In genomic region chr17:43673516-43674323, GRCh38 we compare ENCODE assay signal across 8 cellular contexts. TPM values are rescaled to one million over a fixed set of nuclear protein-coding genes. Genes with fewer than 3 reads are reported as not detected.
A peak's percentile ranks its signal among the peaks of the same experiment; 100 is the strongest.
DNase-seq lines count a peak whose midpoint lies in the region; ATAC-seq and TF ChIP-seq lines count a peak whose summit lies in the region.

No MANE protein-coding gene starts in this region.

- H3K4me3 Mint-ChIP-seq in Calu3 (ENCODE audit: low read depth, unreplicated experiment): no peak overlapping the region
- no peak overlapping the region for H3K4me3 Mint-ChIP-seq in activated T-helper 17 cell treated with anti-CD3 and anti-CD28 coated beads, Interleukin-2, amount 50 U/mL, for 72 hours
- no peak overlapping the region for H3K4me3 Mint-ChIP-seq in osteocyte (ENCODE audit: unreplicated experiment)

- DNase-seq in Calu3: peak; percentile 85
- peak; percentile 60 for DNase-seq in IMR-90
- peak; percentile 57 for DNase-seq in RWPE1 (ENCODE audit: low spot score)
- DNase-seq in foreskin fibroblast: peak; percentile 39 to 79
- peak; percentile 88 for DNase-seq in osteocyte (ENCODE audit: extremely low spot score, unreplicated experiment)
- DNase-seq in tibial artery: peak; percentile 71 to 84

- peak; percentile 50 for TF ChIP-seq POLR2A in IMR-90 (IDR thresholded peaks at IDR 0.05; ENCODE audit: low read depth, low read length)

- H4K5ac ChIP-seq in IMR-90 (ENCODE audit: low read depth, low read length): no peak overlapping the region

- H3K4me1 ChIP-seq in IMR-90 (ENCODE audit: control insufficient read depth, insufficient read depth, low read length) (peaks cover 5% of the 10 kb centered on the region), tibial artery (peaks cover 0 to 19% (median 13%) of the 10 kb centered on the region in 4 donors)

- H3K27ac ChIP-seq in IMR-90 (ENCODE audit: insufficient read depth, low read length) (no peak overlapping the region), RWPE1 (no peak overlapping the region), tibial artery (no peak overlapping the region)

- no peak overlapping the region; the same call in 2 of the 3 replicates for H2BK15ac ChIP-seq in IMR-90 (ENCODE audit: low read depth, low read length)

- peak; percentile 89 for TF ChIP-seq CTCF in Calu3 (IDR thresholded peaks at IDR 0.05; ENCODE audit: unreplicated experiment)
- TF ChIP-seq CTCF in IMR-90 (conservative IDR thresholded peaks at IDR 0.05; ENCODE audit: low read depth, low read length): peak; percentile 98
- TF ChIP-seq CTCF in RWPE1 (conservative IDR thresholded peaks at IDR 0.05; ENCODE audit: low read depth): peak; percentile 96
- peak; percentile 90 for TF ChIP-seq CTCF in foreskin fibroblast (IDR thresholded peaks at IDR 0.05; ENCODE audit: low read depth, low read length)
- TF ChIP-seq CTCF in osteocyte (IDR thresholded peaks at IDR 0.05): peak; percentile 94
- TF ChIP-seq CTCF in tibial artery (IDR thresholded peaks at IDR 0.05): peak; percentile 93 to 96

- no peak overlapping the region for H3K4me2 ChIP-seq in IMR-90 (ENCODE audit: low read depth, low read length)

- H3K27ac Mint-ChIP-seq in Calu3 (ENCODE audit: unreplicated experiment): no peak overlapping the region
- no peak overlapping the region for H3K27ac Mint-ChIP-seq in activated T-helper 17 cell treated with anti-CD3 and anti-CD28 coated beads, Interleukin-2, amount 50 U/mL, for 72 hours
- H3K27ac Mint-ChIP-seq in osteocyte (ENCODE audit: unreplicated experiment): no peak overlapping the region

- H2AK5ac ChIP-seq in IMR-90 (ENCODE audit: low read depth, low read length): peak overlapping the region; percentile 84

- no peaks in the 10 kb centered on the region for H3K9me3 ChIP-seq in IMR-90 (ENCODE audit: control insufficient read depth, insufficient read depth, low read length)
- no peaks in the 10 kb centered on the region for H3K9me3 ChIP-seq in tibial artery

- peak; percentile 99 for TF ChIP-seq RAD21 in IMR-90 (IDR thresholded peaks at IDR 0.05; ENCODE audit: low read length)

- H3K27me3 ChIP-seq in IMR-90 (ENCODE audit: control insufficient read depth, insufficient read depth, low read length) (no peaks in the 10 kb centered on the region; the same call in 1 of the 2 replicates), tibial artery (no peaks in the 10 kb centered on the region)

- no peak overlapping the region for H3K4me3 ChIP-seq in IMR-90 (ENCODE audit: insufficient read depth, low read depth, low read length)
- no peak overlapping the region for H3K4me3 ChIP-seq in foreskin fibroblast (ENCODE audit: low read depth in 1 of 2, low read length in 2 of 2)
- no peak overlapping the region for H3K4me3 ChIP-seq in tibial artery

- H2BK20ac ChIP-seq in IMR-90 (ENCODE audit: low read depth, low read length): 0 out of 2 replicates have a peak overlapping the region, but pooled peaks have one; percentile 73

- H3K36me3 Mint-ChIP-seq in Calu3 (ENCODE audit: insufficient read depth, unreplicated experiment) (no peaks in the 10 kb centered on the region), osteocyte (ENCODE audit: unreplicated experiment) (no peaks in the 10 kb centered on the region)
- H3K36me3 Mint-ChIP-seq in activated T-helper 17 cell treated with anti-CD3 and anti-CD28 coated beads, Interleukin-2, amount 50 U/mL, for 72 hours (ENCODE audit: low read depth): no peaks in the 10 kb centered on the region

- intact Hi-C loops in Calu3 (cut with micrococcal nuclease; ENCODE audit: unreplicated experiment) (loop anchor here (1.0 kb wide), 1 partner anchor 97 kb away; no protein-coding TSS in a partner anchor), IMR-90 (cut with micrococcal nuclease) (loop anchor here (1.0 kb wide), 1 partner anchor 97 kb away; no protein-coding TSS in a partner anchor), tibial artery (cut with DNase I; ENCODE audit: low total_unique reads) (loop anchor here (1.0 kb wide), 1 partner anchor 95 kb away; no protein-coding TSS in a partner anchor)

- H4K91ac ChIP-seq in IMR-90 (ENCODE audit: insufficient read depth, low read depth, low read length): no peak overlapping the region

- in situ Hi-C loops in IMR-90 (cut with MboI; ENCODE audit: low sequenced_read_pairs): loop anchor here (5.0 kb wide), 2 partner anchors 96 to 151 kb away; no protein-coding TSS in a partner anchor

- dilution Hi-C loops in IMR-90 (cut with HindIII; ENCODE audit: low sequenced_read_pairs, unreplicated experiment): no loop called here

- no peak overlapping the region for H3K18ac ChIP-seq in IMR-90 (ENCODE audit: low read depth, low read length)

- H2AK9ac ChIP-seq in IMR-90 (replicated peaks; ENCODE audit: low read depth, low read length, poor library complexity): no peak overlapping the region

- CTCF ChIA-PET in Calu3 (lab: Charles Lee) (interaction anchor here (0.5 to 4.0 kb wide), 20 partner anchors 8 to 548 kb away, joined by 3 to 109 read pairs (median 3); partner anchors contain the start of gene DHX8), IMR-90 (lab: Yijun Ruan, JAX) (interaction anchor here (0.6 to 3.0 kb wide), 14 partner anchors 10 to 190 kb away, joined by 3 to 82 read pairs (median 4); partner anchors contain the start of gene DHX8), RWPE1 (lab: Yijun Ruan, JAX) (interaction anchor here (0.5 to 5.1 kb wide), 35 partner anchors 11 to 871 kb away, joined by 3 to 141 read pairs (median 4); no protein-coding TSS in a partner anchor)

- H3K4ac ChIP-seq in IMR-90 (ENCODE audit: low read depth, low read length): peak overlapping the region; percentile 2; the same call in 1 of the 2 replicates

- H3K56ac ChIP-seq in IMR-90 (ENCODE audit: extremely low read depth, insufficient read depth, low read length): no peak overlapping the region

- H3K23ac ChIP-seq in IMR-90 (ENCODE audit: low read depth, low read length): no peak overlapping the region

- peak overlapping the region; percentile 80; the same call in 1 of the 2 replicates for H2BK120ac ChIP-seq in IMR-90 (ENCODE audit: low read depth, low read length)

- H4K8ac ChIP-seq in IMR-90 (ENCODE audit: low read depth in 2 of 2, low read length in 2 of 2): peak overlapping the region in 1 of 2 experiments; percentile 66; a peak in 1 of 4 replicates

- H3K9me1 ChIP-seq in IMR-90 (ENCODE audit: insufficient read depth, low read length): no peaks in the 10 kb centered on the region; the same call in 1 of the 2 replicates

- H3K4me1 Mint-ChIP-seq in Calu3 (ENCODE audit: low read depth, unreplicated experiment) (peaks cover 19% of the 10 kb centered on the region), osteocyte (ENCODE audit: unreplicated experiment) (peaks cover 24% of the 10 kb centered on the region)
- peaks cover 4% of the 10 kb centered on the region for H3K4me1 Mint-ChIP-seq in activated T-helper 17 cell treated with anti-CD3 and anti-CD28 coated beads, Interleukin-2, amount 50 U/mL, for 72 hours

- H3K79me1 ChIP-seq in IMR-90 (ENCODE audit: low read depth in 1 of 2, low read length in 2 of 2): no peaks in the 10 kb centered on the region

- H4K20me1 ChIP-seq in IMR-90 (ENCODE audit: insufficient read depth, low read length): no peaks in the 10 kb centered on the region

- ATAC-seq in IMR-90 (ENCODE audit: low read depth) (peak; percentile 84), HG03460 (IDR thresholded peaks at IDR 0.05; ENCODE audit: unreplicated experiment) (no peak)
- peak; percentile 73 for ATAC-seq in activated T-helper 17 cell treated with anti-CD3 and anti-CD28 coated beads, Interleukin-2, amount 50 U/mL, for 72 hours (replicated peaks)

- H3K27me3 Mint-ChIP-seq in Calu3 (ENCODE audit: unreplicated experiment) (peaks cover 20% of the 10 kb centered on the region), osteocyte (ENCODE audit: unreplicated experiment) (peaks cover 5% of the 10 kb centered on the region)
- H3K27me3 Mint-ChIP-seq in activated T-helper 17 cell treated with anti-CD3 and anti-CD28 coated beads, Interleukin-2, amount 50 U/mL, for 72 hours: no peaks in the 10 kb centered on the region

- no peak overlapping the region for H3K9ac ChIP-seq in IMR-90 (ENCODE audit: low read depth, low read length)

- 0 out of 2 replicates have a peak overlapping the region, but pooled peaks have one; percentile 23 for H3K14ac ChIP-seq in IMR-90 (replicated peaks; ENCODE audit: low read depth, low read length)

- no peaks in the 10 kb centered on the region for H3K36me3 ChIP-seq in IMR-90 (ENCODE audit: control insufficient read depth, insufficient read depth, low read length)
- H3K36me3 ChIP-seq in tibial artery: no peaks in the 10 kb centered on the region

- H3K9me3 Mint-ChIP-seq in Calu3 (ENCODE audit: low read depth, unreplicated experiment): no peaks in the 10 kb centered on the region
- H3K9me3 Mint-ChIP-seq in activated T-helper 17 cell treated with anti-CD3 and anti-CD28 coated beads, Interleukin-2, amount 50 U/mL, for 72 hours: no peaks in the 10 kb centered on the region
- H3K9me3 Mint-ChIP-seq in osteocyte (ENCODE audit: unreplicated experiment): no peaks in the 10 kb centered on the region

- no peak overlapping the region for H2BK5ac ChIP-seq in IMR-90 (ENCODE audit: low read depth, low read length, poor library complexity, severe bottlenecking)

- WGBS in IMR-90 (ENCODE audit: extremely low coverage in 2 of 2, insufficient read length in 1 of 2), 2 experiments: 40% methylated on average over 2 of the region's 14 CpGs; no CpG with 5 or more reads in 1 of the 2 experiments

- BruUV-seq in Calu3 (replicated peaks; lab: Mats Ljungman, UMichigan) (no TSS peak), IMR-90 (replicated peaks; lab: Mats Ljungman, UMichigan) (no TSS peak)

- peak overlapping the region; percentile 3 for H2AFZ ChIP-seq in IMR-90 (replicated peaks; ENCODE audit: low read length, poor library complexity)

- POLR2A ChIA-PET in IMR-90 (lab: Charles Lee; ENCODE audit: unreplicated experiment): interaction anchor here (0.6 to 1.0 kb wide), 2 partner anchors 96 to 160 kb away, joined by 3 to 6 read pairs; no protein-coding TSS in a partner anchor
- POLR2A ChIA-PET in RWPE1 (lab: Yijun Ruan, JAX; ENCODE audit: low non-redundant PET): no interaction called here

TF ChIP-seq in IMR-90, 13 proteins besides CTCF, POLR2A, EP300 and RAD21 (continues in another document):
- TF ChIP-seq SMC3 (IDR thresholded peaks at IDR 0.05; ENCODE audit: low read depth, low read length): peak; percentile 100
- peak; percentile 47; the same call in 1 of the 2 replicates for TF ChIP-seq MAFK (IDR thresholded peaks at IDR 0.05; ENCODE audit: low read depth, low read length)

RNA-seq across cellular contexts. Expression of gene MEOX1, which starts 12.0 kb away (rescaled TPM):
- total RNA-seq in Calu3 (2022) (not detected in 2 replicates), IMR-90 (2012; rRNA removed) (0.72 and 0.83 TPM in 2 replicates), osteocyte (not detected in 2 replicates)
- 0.48 and 0.52 TPM in 2 replicates for polyA plus RNA-seq in IMR-90 (2012; rRNA removed)
- polyA plus RNA-seq in IMR-90 (2012; cell fraction: cytosol; rRNA removed): 0.40 and 0.52 TPM in 2 replicates
- 0.32 and 0.38 TPM in 2 replicates for polyA plus RNA-seq in IMR-90 (2012; cell fraction: nucleus; rRNA removed; ENCODE audit: low replicate concordance)
- 1 to 10 TPM; 3.3 to 4.8 TPM for total RNA-seq in activated T-helper 17 cell treated with anti-CD3 and anti-CD28 coated beads, Interleukin-2, amount 50 U/mL, for 72 hours
